15 cellular contexts compared by ENCODE assay signal in genomic region chr19:31071157-31071855, GRCh38.
DNase-seq lines count a peak whose midpoint lies in the region; ATAC-seq and TF ChIP-seq lines count a peak whose summit lies in the region.
"Had no signal": no experiment of that assay in that cellular context is flagged by ENCODE, and none has a peak within 500 bp of the region (broad histone marks: within the 10 kb centered on the region; RNA-seq: fewer than 3 reads in every experiment).

No MANE protein-coding gene starts in this region.

- ATAC-seq in mucosa of descending colon, result peak; percentile 94

- H3K27ac ChIP-seq in transverse colon, result peak overlapping the region; percentile 13 to 57 (median 42)
- H3K27ac ChIP-seq: PC-9 had no signal

- no peak for TF ChIP-seq POLR2A in transverse colon (IDR thresholded peaks at IDR 0.05)

- WGBS in transverse colon (ENCODE audit: low coverage in 1 of 2), 2 donors, result 50 to 51% methylated on average over 5 to 11 of the region's 11 CpGs

- TF ChIP-seq EP300 in transverse colon (IDR thresholded peaks at IDR 0.05; ENCODE audit: low read depth), result no peak

- peaks cover 17% of the 10 kb centered on the region for H3K4me1 ChIP-seq in mucosa of descending colon (ENCODE audit: low read depth)
- peaks cover 0 to 18% (median 8%) of the 10 kb centered on the region in 4 donors for H3K4me1 ChIP-seq in transverse colon

- H3K36me3 ChIP-seq in mucosa of descending colon (ENCODE audit: low read depth), result no peaks in the 10 kb centered on the region
- no peaks in the 10 kb centered on the region for H3K36me3 ChIP-seq in transverse colon
- H3K36me3 ChIP-seq in MG63, result no peaks in the 10 kb centered on the region

- H3K9me3 ChIP-seq in mucosa of descending colon (no peaks in the 10 kb centered on the region), transverse colon (no peaks in the 10 kb centered on the region), MG63 (no peaks in the 10 kb centered on the region)

- intact Hi-C loops in mucosa of descending colon (cut with DNase I, micrococcal nuclease) (no loop called here), transverse colon (cut with DNase I; ENCODE audit: low total_unique reads) (no loop called here)

- in situ Hi-C loops in transverse colon (cut with MboI; ENCODE audit: low pct_ligation_motif_present in 1 of 4, low pct_unique_long_range_greater_than_20kb in 1 of 4, low sequenced_read_pairs in 3 of 4), result no loop called here

- H3K27me3 ChIP-seq in transverse colon (no peaks in the 10 kb centered on the region), MG63 (no peaks in the 10 kb centered on the region)

- H3K4me3 ChIP-seq in mucosa of descending colon, result no peak overlapping the region
- peak overlapping the region in 1 of 4 donors; percentile 1 for H3K4me3 ChIP-seq in transverse colon
- H3K4me3 ChIP-seq in MG63, result no peak overlapping the region
- H3K4me3 ChIP-seq: PC-9 had no signal

- DNase-seq in HK-2 (ENCODE audit: unreplicated experiment) (peak; percentile 40), glomerular visceral epithelial cell (ENCODE audit: extremely low spot score) (peak; percentile 64), mucosa of descending colon (peak; percentile 55 to 73 (median 69)), transverse colon (peak; percentile 69), AG08395 (ENCODE audit: low spot score) (no peak), MG63 (no peak), NCI-H2171 treated with DMSO at 0.1 percent for 48 hours (lab: John Stamatoyannopoulos, UW) (no peak), NCI-H446 (lab: John Stamatoyannopoulos, UW) (no peak)
- DNase-seq: ACHN; CD4-positive, CD25-positive, alpha-beta regulatory T cell; H7; NCI-H1105 treated with DMSO at 0.1 percent for 48 hours; NCI-H187 treated with DMSO at 0.1 percent for 48 hours; NCI-H446 treated with DMSO at 0.1 percent for 48 hours; PC-9 had no signal

- no peak for TF ChIP-seq CTCF in mucosa of descending colon (IDR thresholded peaks at IDR 0.05)
- no peak for TF ChIP-seq CTCF in transverse colon (IDR thresholded peaks at IDR 0.05)

Comparison
In these comparisons a context has a peak if more than half of its experiments do, and no peak if none do; other contexts are left out.
1. DNase-seq: peak in HK-2 (single experiment), glomerular visceral epithelial cell (single experiment), mucosa of descending colon (3 of 3) and transverse colon (single experiment); none in AG08395 (single experiment), MG63 (single experiment), NCI-H2171 treated with DMSO at 0.1 percent for 48 hours (single experiment) and NCI-H446 (0 of 2).